In the genomic region with DNA sequence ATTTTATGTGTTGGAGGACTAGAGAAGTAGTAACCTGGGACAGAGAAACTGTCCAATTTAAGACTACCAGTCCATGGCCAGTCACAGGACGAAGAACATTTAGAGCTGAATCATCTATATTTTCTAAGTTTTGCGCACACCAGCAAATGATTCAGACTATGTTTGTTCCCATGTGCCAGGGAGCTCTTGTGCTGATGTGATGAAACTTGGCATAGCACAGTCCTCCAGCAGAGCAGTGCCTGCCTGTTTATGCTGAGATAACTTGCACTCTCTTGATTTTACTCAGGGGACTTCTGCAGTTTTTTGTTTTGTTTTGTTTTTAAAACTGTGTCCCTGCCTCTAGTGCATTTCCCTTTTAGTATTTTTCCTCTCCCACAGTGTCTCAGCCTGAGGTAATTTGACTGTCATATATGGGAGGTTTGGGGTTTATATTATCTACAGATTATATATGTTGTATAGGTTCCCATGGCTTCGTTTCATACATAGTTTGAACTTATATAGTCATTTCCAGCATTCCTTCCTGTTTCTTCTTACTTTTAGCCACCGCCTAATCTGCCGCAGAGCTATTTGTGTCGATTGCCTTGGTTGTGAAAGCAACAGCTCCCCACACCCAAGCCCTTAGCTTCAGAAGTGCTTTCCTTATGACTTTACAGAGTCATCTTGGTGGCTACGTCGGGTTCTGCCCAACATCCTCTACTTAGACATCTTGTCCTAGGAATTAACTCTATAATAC, we compare ENCODE assay signal across 9 cellular contexts. TPM values are rescaled to one million over a fixed set of nuclear protein-coding genes. Genes with fewer than 3 reads are reported as not detected.
DNase-seq lines count a peak whose midpoint lies in the region; ATAC-seq and TF ChIP-seq lines count a peak whose summit lies in the region.
"Had no signal": no experiment of that assay in that cellular context is flagged by ENCODE, and none has a peak within 500 bp of the region (broad histone marks: within the 10 kb centered on the region; RNA-seq: fewer than 3 reads in every experiment).

No MANE protein-coding gene starts in this region.

- peak overlapping the region; percentile 45 to 74 (median 60) for H3K27ac ChIP-seq in esophagus squamous epithelium
- peak overlapping the region; percentile 91 to 94 (median 92) for H3K27ac ChIP-seq in gastrocnemius medialis

- TF ChIP-seq CTCF in esophagus squamous epithelium (IDR thresholded peaks at IDR 0.05) = no peak
- TF ChIP-seq CTCF in gastrocnemius medialis (IDR thresholded peaks at IDR 0.05 in 4 of 5, conservative IDR thresholded peaks at IDR 0.05 in 1 of 5) = no peak

- WGBS in esophagus squamous epithelium, 2 donors = 32 to 43% methylated on average over 8 of the region's 8 CpGs

- in situ Hi-C loops in gastrocnemius medialis (cut with MboI; ENCODE audit: low sequenced_read_pairs in 4 of 4) = loop anchor here in 1 of 4 donors (10.0 kb wide), 1 partner anchor 47 kb away; a partner anchor contains a TSS
- in situ Hi-C loops in ACHN (cut with HindIII; ENCODE audit: low pct_ligation_motif_present, low pct_unique_long_range_greater_than_20kb, low sequenced_read_pairs) = no loop called here

- intact Hi-C loops in esophagus squamous epithelium (cut with DNase I) = no loop called here
- intact Hi-C loops in gastrocnemius medialis (cut with DNase I; ENCODE audit: low total_unique reads) = loop anchor here (10.0 kb wide), 1 partner anchor 947 kb away; no protein-coding TSS in a partner anchor
- intact Hi-C loops in posterior vena cava (cut with DNase I) = loop anchor here in 1 of 2 donors (10.0 kb wide), 1 partner anchor 47 kb away; a partner anchor contains a TSS

- peak; percentile 77 for ATAC-seq in GM19025 (IDR thresholded peaks at IDR 0.05; ENCODE audit: low read depth, unreplicated experiment)
- peak; percentile 86 for ATAC-seq in HG02840 (IDR thresholded peaks at IDR 0.05; ENCODE audit: low FRiP score, unreplicated experiment)
- peak; percentile 83 to 84 for ATAC-seq in gastrocnemius medialis

- H3K36me3 ChIP-seq in esophagus squamous epithelium = no peaks in the 10 kb centered on the region
- no peaks in the 10 kb centered on the region for H3K36me3 ChIP-seq in gastrocnemius medialis

- H3K9me3 ChIP-seq in esophagus squamous epithelium (no peaks in the 10 kb centered on the region), gastrocnemius medialis (no peaks in the 10 kb centered on the region)

- H3K4me1 ChIP-seq in esophagus squamous epithelium (peaks cover 0 to 56% (median 10%) of the 10 kb centered on the region in 3 donors), gastrocnemius medialis (peaks cover 89 to 92% of the 10 kb centered on the region in 2 donors)

- H3K27me3 ChIP-seq in esophagus squamous epithelium (no peaks in the 10 kb centered on the region), gastrocnemius medialis (no peaks in the 10 kb centered on the region)

- peak; percentile 96 for DNase-seq in SIG-M5 (lab: John Stamatoyannopoulos, UW)
- DNase-seq in esophagus squamous epithelium (lab: John Stamatoyannopoulos, UW) = no peak
- peak; percentile 83 to 85 for DNase-seq in gastrocnemius medialis
- no peak for DNase-seq in ACHN
- DNase-seq in NCI-H2196 (lab: John Stamatoyannopoulos, UW; ENCODE audit: unreplicated experiment) = no peak
- no peak for DNase-seq in posterior vena cava (ENCODE audit: low spot score)
- DNase-seq: naive B cell had no signal

- no peak for TF ChIP-seq POLR2A in esophagus squamous epithelium (IDR thresholded peaks at IDR 0.05)
- peak; percentile 34 to 63 for TF ChIP-seq POLR2A in gastrocnemius medialis (IDR thresholded peaks at IDR 0.05)

- H3K4me3 ChIP-seq in esophagus squamous epithelium (peak overlapping the region in 1 of 4 donors; percentile 46), gastrocnemius medialis (peak overlapping the region; percentile 27 to 53 (median 39))

RNA-seq across cellular contexts. Expression of a gene that starts 45.5 kb away (rescaled TPM):
- total RNA-seq in esophagus squamous epithelium (10 to 100 TPM in 2 of 4 donors, 1 to 10 TPM in 2; 9.1 to 18.1 (median 12.1) TPM), gastrocnemius medialis (100 to 1,000 TPM in 3 of 4 donors, 10 to 100 TPM in 1; 85.0 to 243 (median 122) TPM), posterior vena cava (10 to 100 TPM; 12.3 to 13.0 TPM)

Comparison
In these comparisons a context has a peak if more than half of its experiments do, and no peak if none do; other contexts are left out.
1. DNase-seq: peak in SIG-M5 (single experiment) and gastrocnemius medialis (2 of 2); none in esophagus squamous epithelium (single experiment), ACHN (single experiment), NCI-H2196 (single experiment) and posterior vena cava (single experiment).
2. POLR2A ChIP-seq: peak in gastrocnemius medialis (2 of 2); none in esophagus squamous epithelium (0 of 4).
3. RNA of a gene that starts 45.5 kb away (total RNA-seq): 85.0 to 243 TPM in gastrocnemius medialis; 9.1 to 18.1 TPM in esophagus squamous epithelium and 12.3 to 13.0 TPM in posterior vena cava; every median in the first group is over 4 times any median in the second.
4. Peak in every context shown above with its lines, with median percentiles within 50 percentile points of each other: ATAC-seq.